Comparison of ENCODE assay signal across 17 cellular contexts in genomic region chr16:3974751-3975150, GRCh38.
A peak's percentile ranks its signal among the peaks of the same experiment; 100 is the strongest.
DNase-seq lines count a peak whose midpoint lies in the region; ATAC-seq, FAIRE-seq and TF ChIP-seq lines count a peak whose summit lies in the region.
"Had no signal": no experiment of that assay in that cellular context is flagged by ENCODE, and none has a peak within 500 bp of the region (broad histone marks: within the 10 kb centered on the region; RNA-seq: fewer than 3 reads in every experiment).

No MANE protein-coding gene starts in this region.

- no peak overlapping the region for H3K4me3 Mint-ChIP-seq in stimulated activated memory B cell treated with anti-CD40 and anti-IgM and Interleukin-4, amounts not matched to agents 10 μg/mL and 1 μg/mL and 100 μg/mL, for 72 hours
- H3K4me3 Mint-ChIP-seq: CD4-positive, alpha-beta memory T cell had no signal

- no peaks in the 10 kb centered on the region for H3K27me3 Mint-ChIP-seq in stimulated activated memory B cell treated with anti-CD40 and anti-IgM and Interleukin-4, amounts not matched to agents 10 μg/mL and 1 μg/mL and 100 μg/mL, for 72 hours
- H3K27me3 Mint-ChIP-seq: CD4-positive, alpha-beta memory T cell had no signal

- ATAC-seq in lower lobe of right lung, result no peak
- no peak for ATAC-seq in stimulated activated memory B cell treated with anti-CD40 and anti-IgM and Interleukin-4, amounts not matched to agents 10 μg/mL and 1 μg/mL and 100 μg/mL, for 72 hours

- peak; percentile 37 for FAIRE-seq in urothelium cell line (lab: Jason Lieb, UNC)
- FAIRE-seq: G401.6, GM12892, H54 had no signal

- H3K27ac ChIP-seq in lower lobe of right lung, result no peak overlapping the region

- H3K4me1 ChIP-seq in lower lobe of right lung, result no peaks in the 10 kb centered on the region

- TF ChIP-seq CTCF in lower lobe of right lung (IDR thresholded peaks at IDR 0.05), result no peak

- no peak overlapping the region for H3K4me3 ChIP-seq in lower lobe of right lung

- intact Hi-C loops in lower lobe of right lung (cut with DNase I), result no loop called here

- DNase-seq in NCI-H82 (lab: John Stamatoyannopoulos, UW), result peak; percentile 95
- peak; percentile 1 for DNase-seq in lower lobe of right lung
- DNase-seq in urothelium cell line (ENCODE audit: low spot score), result no peak
- no peak for DNase-seq in activated T-cell treated with anti-CD3 and anti-CD28 coated beads, Interleukin-2, amount 50 U/mL, for 48 hours
- DNase-seq in activated CD4-positive, alpha-beta T cell treated with anti-CD3 and anti-CD28 coated beads for 4 hours, result no peak
- DNase-seq: C1 segment of cervical spinal cord; Calu3; CD4-positive, alpha-beta memory T cell; COR-L47; DMS153; DND-41; GOT3; HCEC 1CT had no signal

- H3K36me3 Mint-ChIP-seq in stimulated activated memory B cell treated with anti-CD40 and anti-IgM and Interleukin-4, amounts not matched to agents 10 μg/mL and 1 μg/mL and 100 μg/mL, for 72 hours, result peaks cover 8% of the 10 kb centered on the region

- H3K4me1 Mint-ChIP-seq in stimulated activated memory B cell treated with anti-CD40 and anti-IgM and Interleukin-4, amounts not matched to agents 10 μg/mL and 1 μg/mL and 100 μg/mL, for 72 hours, result no peaks in the 10 kb centered on the region
- H3K4me1 Mint-ChIP-seq: CD4-positive, alpha-beta memory T cell had no signal

- no peak overlapping the region for H3K27ac Mint-ChIP-seq in stimulated activated memory B cell treated with anti-CD40 and anti-IgM and Interleukin-4, amounts not matched to agents 10 μg/mL and 1 μg/mL and 100 μg/mL, for 72 hours
- H3K27ac Mint-ChIP-seq: CD4-positive, alpha-beta memory T cell had no signal

- H3K9me3 ChIP-seq in lower lobe of right lung, result no peaks in the 10 kb centered on the region

- peaks cover 84% of the 10 kb centered on the region for H3K36me3 ChIP-seq in lower lobe of right lung

- H3K27me3 ChIP-seq in lower lobe of right lung (ENCODE audit: low read depth), result no peaks in the 10 kb centered on the region

- H3K9me3 Mint-ChIP-seq in stimulated activated memory B cell treated with anti-CD40 and anti-IgM and Interleukin-4, amounts not matched to agents 10 μg/mL and 1 μg/mL and 100 μg/mL, for 72 hours, result no peaks in the 10 kb centered on the region
- H3K9me3 Mint-ChIP-seq: CD4-positive, alpha-beta memory T cell had no signal

Comparison
In these comparisons a context has a peak if more than half of its experiments do, and no peak if none do; other contexts are left out.
1. DNase-seq: peak in NCI-H82 (single experiment) and lower lobe of right lung (single experiment); none in urothelium cell line (single experiment), activated T-cell treated with anti-CD3 and anti-CD28 coated beads, Interleukin-2, amount 50 U/mL, for 48 hours (0 of 2) and activated CD4-positive, alpha-beta T cell treated with anti-CD3 and anti-CD28 coated beads for 4 hours (0 of 2).